Comparison of ENCODE assay signal across 34 cellular contexts in genomic region chr16:68105611-68106010, GRCh38. TPM values are rescaled to one million over a fixed set of nuclear protein-coding genes. Genes with fewer than 3 reads are reported as not detected.
DNase-seq lines count a peak whose midpoint lies in the region; ATAC-seq and TF ChIP-seq lines count a peak whose summit lies in the region.
"Had no signal": no experiment of that assay in that cellular context is flagged by ENCODE, and none has a peak within 500 bp of the region (broad histone marks: within the 10 kb centered on the region; RNA-seq: fewer than 3 reads in every experiment).

No MANE protein-coding gene starts in this region.

- no peak for DNase-seq in T-helper 2 cell treated with Interferon-gamma antibody and Interleukin-4, amounts not matched to agents 5 μg/mL and 100 μg/mL, for 36 hours (ENCODE audit: low spot score)
- no peak for DNase-seq in T-helper 2 cell
- DNase-seq in CD8-positive, alpha-beta T cell: no peak
- DNase-seq in activated T-helper 2 cell treated with anti-CD3 and anti-CD28 coated beads, Interferon-gamma antibody, Interleukin-2, Interleukin-4, amounts not matched to agents 10 μg/mL and 5 μg/mL and 100 μg/mL, durations not matched to agents 14 hours and 24 hours and 36 hours (ENCODE audit: low spot score): no peak
- no peak for DNase-seq in naive B cell
- DNase-seq in esophagus muscularis mucosa (ENCODE audit: extremely low spot score): no peak
- DNase-seq in EL: no peak
- DNase-seq: activated CD4-positive, alpha-beta T cell treated with anti-CD3 and anti-CD28 coated beads, Interleukin-2, amount 50 U/mL, for 48 hours; activated CD8-positive, alpha-beta memory T cell treated with anti-CD3 and anti-CD28 coated beads, Interleukin-2, amount 50 U/mL, for 4 hours; activated effector memory CD4-positive, alpha-beta T cell treated with anti-CD3 and anti-CD28 coated beads, Interleukin-2, amount 50 U/mL, for 16 hours; adrenal gland; cerebellar nuclear complex; dermis blood vessel endothelial cell; esophagus squamous epithelium; foreskin melanocyte; heart right ventricle; Karpas-422; kidney glomerular epithelial cell; NCI-H1417 treated with DMSO at 0.1 percent for 48 hours; NCI-H2029 treated with DMSO at 0.1 percent for 48 hours; NCI-H524 treated with DMSO at 0.1 percent for 48 hours; occipital lobe; OCI-M1; psoas muscle; sigmoid colon; stimulated activated CD4-positive, alpha-beta T cell treated with anti-CD3 and anti-CD28 coated beads, Interleukin-4, amount 100 ng/mL, for 1 hour had no signal

- peak overlapping the region; percentile 34 for H3K27ac Mint-ChIP-seq in T-helper 2 cell treated with Interferon-gamma antibody and Interleukin-4, amounts not matched to agents 5 μg/mL and 100 μg/mL, for 36 hours
- H3K27ac Mint-ChIP-seq in CD8-positive, alpha-beta T cell: peak overlapping the region; percentile 69
- peak overlapping the region; percentile 9 for H3K27ac Mint-ChIP-seq in activated T-helper 2 cell treated with anti-CD3 and anti-CD28 coated beads, Interferon-gamma antibody, Interleukin-2, Interleukin-4, amounts not matched to agents 10 μg/mL and 5 μg/mL and 100 μg/mL, durations not matched to agents 14 hours and 24 hours and 36 hours
- H3K27ac Mint-ChIP-seq in naive B cell: peak overlapping the region in 5 of 6 donors; percentile 36 to 94 (median 72)
- H3K27ac Mint-ChIP-seq: brain, CD14-positive monocyte, mesothelial cell of epicardium had no signal

- H3K36me3 Mint-ChIP-seq in T-helper 2 cell treated with Interferon-gamma antibody and Interleukin-4, amounts not matched to agents 5 μg/mL and 100 μg/mL, for 36 hours (ENCODE audit: low read depth): peaks cover 73% of the 10 kb centered on the region
- peaks cover 40% of the 10 kb centered on the region for H3K36me3 Mint-ChIP-seq in CD8-positive, alpha-beta T cell
- H3K36me3 Mint-ChIP-seq in activated T-helper 2 cell treated with anti-CD3 and anti-CD28 coated beads, Interferon-gamma antibody, Interleukin-2, Interleukin-4, amounts not matched to agents 10 μg/mL and 5 μg/mL and 100 μg/mL, durations not matched to agents 14 hours and 24 hours and 36 hours (ENCODE audit: low read depth): peaks cover 81% of the 10 kb centered on the region
- peaks cover 19 to 26% of the 10 kb centered on the region in 2 donors for H3K36me3 Mint-ChIP-seq in naive B cell

- no peak for TF ChIP-seq EP300 in esophagus muscularis mucosa (IDR thresholded peaks at IDR 0.05)

- H3K4me3 Mint-ChIP-seq in T-helper 2 cell treated with Interferon-gamma antibody and Interleukin-4, amounts not matched to agents 5 μg/mL and 100 μg/mL, for 36 hours: peak overlapping the region; percentile 19
- H3K4me3 Mint-ChIP-seq in CD8-positive, alpha-beta T cell: no peak overlapping the region
- H3K4me3 Mint-ChIP-seq in activated T-helper 2 cell treated with anti-CD3 and anti-CD28 coated beads, Interferon-gamma antibody, Interleukin-2, Interleukin-4, amounts not matched to agents 10 μg/mL and 5 μg/mL and 100 μg/mL, durations not matched to agents 14 hours and 24 hours and 36 hours (ENCODE audit: low read depth): no peak overlapping the region
- H3K4me3 Mint-ChIP-seq in naive B cell: peak overlapping the region in 4 of 8 donors; percentile 3 to 63 (median 18)
- H3K4me3 Mint-ChIP-seq: brain, CD14-positive monocyte, mesothelial cell of epicardium had no signal

- POLR2A ChIA-PET in CD8-positive, alpha-beta T cell (lab: Charles Lee): no interaction called here

- H3K27me3 ChIP-seq in CD8-positive, alpha-beta T cell (ENCODE audit: insufficient read depth, low read length): no peaks in the 10 kb centered on the region
- no peaks in the 10 kb centered on the region for H3K27me3 ChIP-seq in esophagus muscularis mucosa
- H3K27me3 ChIP-seq: adrenal gland, esophagus squamous epithelium, heart right ventricle, sigmoid colon, SJSA1 had no signal

- CTCF ChIA-PET in CD8-positive, alpha-beta T cell (lab: Charles Lee): no interaction called here

- no peaks in the 10 kb centered on the region for H3K9me3 ChIP-seq in CD8-positive, alpha-beta T cell (ENCODE audit: low read length)
- peaks cover 0 to 7% (median 0%) of the 10 kb centered on the region in 4 donors for H3K9me3 ChIP-seq in esophagus muscularis mucosa

- H3K27me3 Mint-ChIP-seq in T-helper 2 cell treated with Interferon-gamma antibody and Interleukin-4, amounts not matched to agents 5 μg/mL and 100 μg/mL, for 36 hours (ENCODE audit: low read depth): no peaks in the 10 kb centered on the region
- no peaks in the 10 kb centered on the region for H3K27me3 Mint-ChIP-seq in CD8-positive, alpha-beta T cell (ENCODE audit: low read depth)
- no peaks in the 10 kb centered on the region for H3K27me3 Mint-ChIP-seq in activated T-helper 2 cell treated with anti-CD3 and anti-CD28 coated beads, Interferon-gamma antibody, Interleukin-2, Interleukin-4, amounts not matched to agents 10 μg/mL and 5 μg/mL and 100 μg/mL, durations not matched to agents 14 hours and 24 hours and 36 hours (ENCODE audit: low read depth)
- H3K27me3 Mint-ChIP-seq in naive B cell: no peaks in the 10 kb centered on the region

- intact Hi-C loops in CD8-positive, alpha-beta T cell (cut with DNase I, micrococcal nuclease): no loop called here
- intact Hi-C loops in activated T-helper 2 cell treated with anti-CD3 and anti-CD28 coated beads, Interferon-gamma antibody, Interleukin-2, Interleukin-4, amounts not matched to agents 10 μg/mL and 5 μg/mL and 100 μg/mL, durations not matched to agents 14 hours and 24 hours and 36 hours (cut with micrococcal nuclease): no loop called here
- intact Hi-C loops in esophagus muscularis mucosa (cut with DNase I): no loop called here

- H3K36me3 ChIP-seq in CD8-positive, alpha-beta T cell (ENCODE audit: insufficient read depth, low read length): no peaks in the 10 kb centered on the region
- no peaks in the 10 kb centered on the region for H3K36me3 ChIP-seq in esophagus muscularis mucosa
- H3K36me3 ChIP-seq: adrenal gland, esophagus squamous epithelium, HAP-1, heart right ventricle, sigmoid colon, SJSA1 had no signal

- no peak for TF ChIP-seq POLR2A in esophagus muscularis mucosa (IDR thresholded peaks at IDR 0.05; ENCODE audit: low read depth)

- no peak overlapping the region for H3K27ac ChIP-seq in CD8-positive, alpha-beta T cell (ENCODE audit: low read depth, low read length)
- no peak overlapping the region for H3K27ac ChIP-seq in esophagus muscularis mucosa (replicated peaks in 1 of 4)
- H3K27ac ChIP-seq: 22Rv1, adrenal gland, esophagus squamous epithelium, heart right ventricle, psoas muscle, RWPE1, sigmoid colon, SJSA1 had no signal

- peaks cover 53% of the 10 kb centered on the region for H3K4me1 Mint-ChIP-seq in T-helper 2 cell treated with Interferon-gamma antibody and Interleukin-4, amounts not matched to agents 5 μg/mL and 100 μg/mL, for 36 hours (ENCODE audit: low read depth)
- H3K4me1 Mint-ChIP-seq in CD8-positive, alpha-beta T cell (ENCODE audit: low read depth): peaks cover 78% of the 10 kb centered on the region
- peaks cover 52% of the 10 kb centered on the region for H3K4me1 Mint-ChIP-seq in activated T-helper 2 cell treated with anti-CD3 and anti-CD28 coated beads, Interferon-gamma antibody, Interleukin-2, Interleukin-4, amounts not matched to agents 10 μg/mL and 5 μg/mL and 100 μg/mL, durations not matched to agents 14 hours and 24 hours and 36 hours (ENCODE audit: low read depth)
- H3K4me1 Mint-ChIP-seq in naive B cell: peaks cover 65 to 95% (median 93%) of the 10 kb centered on the region in 3 donors
- H3K4me1 Mint-ChIP-seq: brain, mesothelial cell of epicardium had no signal

- ATAC-seq in CD8-positive, alpha-beta T cell: no peak
- no peak for ATAC-seq in naive B cell (ENCODE audit: low read depth in 2 of 2)
- no peak for ATAC-seq in HG03432 (IDR thresholded peaks at IDR 0.05; ENCODE audit: unreplicated experiment)
- ATAC-seq: heart right ventricle, psoas muscle had no signal

- 94% methylated on average over 3 of the region's 3 CpGs for WGBS in esophagus muscularis mucosa

- H3K4me3 ChIP-seq in CD8-positive, alpha-beta T cell (ENCODE audit: low read depth, low read length): no peak overlapping the region
- H3K4me3 ChIP-seq in esophagus muscularis mucosa: no peak overlapping the region
- H3K4me3 ChIP-seq: adrenal gland, esophagus squamous epithelium, HAP-1, heart right ventricle, psoas muscle, sigmoid colon, SJSA1 had no signal

- peaks cover 30% of the 10 kb centered on the region for H3K9me3 Mint-ChIP-seq in T-helper 2 cell treated with Interferon-gamma antibody and Interleukin-4, amounts not matched to agents 5 μg/mL and 100 μg/mL, for 36 hours
- H3K9me3 Mint-ChIP-seq in CD8-positive, alpha-beta T cell: peaks cover 20% of the 10 kb centered on the region
- H3K9me3 Mint-ChIP-seq in activated T-helper 2 cell treated with anti-CD3 and anti-CD28 coated beads, Interferon-gamma antibody, Interleukin-2, Interleukin-4, amounts not matched to agents 10 μg/mL and 5 μg/mL and 100 μg/mL, durations not matched to agents 14 hours and 24 hours and 36 hours: peaks cover 43% of the 10 kb centered on the region
- H3K9me3 Mint-ChIP-seq in naive B cell: peaks cover 2 to 26% (median 20%) of the 10 kb centered on the region in 7 donors

- no peak for TF ChIP-seq CTCF in CD8-positive, alpha-beta T cell (IDR thresholded peaks at IDR 0.05)
- no peak for TF ChIP-seq CTCF in esophagus muscularis mucosa (IDR thresholded peaks at IDR 0.05)

- peaks cover 41% of the 10 kb centered on the region for H3K4me1 ChIP-seq in CD8-positive, alpha-beta T cell (ENCODE audit: insufficient read depth, low read length)
- H3K4me1 ChIP-seq in esophagus muscularis mucosa: peaks cover 0 to 26% (median 6%) of the 10 kb centered on the region in 4 donors
- H3K4me1 ChIP-seq: HAP-1, sigmoid colon, SJSA1 had no signal

RNA-seq across cellular contexts. Expression of gene NFATC3, which starts 20.4 kb away (rescaled TPM):
- total RNA-seq in CD8-positive, alpha-beta T cell: 10 to 100 TPM; 79.4 to 85.2 TPM
- total RNA-seq in activated T-helper 2 cell treated with anti-CD3 and anti-CD28 coated beads, Interferon-gamma antibody, Interleukin-2, Interleukin-4, amounts not matched to agents 10 μg/mL and 5 μg/mL and 100 μg/mL, durations not matched to agents 14 hours and 24 hours and 36 hours: 136 and 146 TPM in 2 replicates
- 100 to 1,000 TPM in 2 of 6 donors, 10 to 100 TPM in 4; 74.8 to 147 (median 96.7) TPM for polyA plus RNA-seq in naive B cell (ENCODE audit: low read depth in 6 of 6)
- total RNA-seq in esophagus muscularis mucosa: 10 to 100 TPM; 44.6 to 56.8 (median 50.8) TPM

Comparison
In these comparisons a context has a peak if more than half of its experiments do, and no peak if none do; other contexts are left out.
1. H3K27ac Mint-ChIP-seq: peak in every context shown above with its lines; median percentile 72 in naive B cell; 69 in CD8-positive, alpha-beta T cell; 34 in T-helper 2 cell treated with Interferon-gamma antibody and Interleukin-4, amounts not matched to agents 5 μg/mL and 100 μg/mL, for 36 hours; 9 in activated T-helper 2 cell treated with anti-CD3 and anti-CD28 coated beads, Interferon-gamma antibody, Interleukin-2, Interleukin-4, amounts not matched to agents 10 μg/mL and 5 μg/mL and 100 μg/mL, durations not matched to agents 14 hours and 24 hours and 36 hours.